ENCODE assay signal across 1 cellular context in genomic region chr9:136513191-136513590, GRCh38.
TF ChIP-seq lines count a peak whose summit lies in the region.

No MANE protein-coding gene starts in this region.

TF ChIP-seq in K562, 482 proteins besides CTCF, POLR2A, EP300 and RAD21:
- TF ChIP-seq CEBPZ (IDR thresholded peaks at IDR 0.05; ENCODE audit: borderline replicate concordance, low read depth, low read length), result no peak
- no peak for TF ChIP-seq TOE1 (IDR thresholded peaks at IDR 0.05; ENCODE audit: borderline replicate concordance)
- no peak for TF ChIP-seq TOE1 (CRISPR knock-in tag; IDR thresholded peaks at IDR 0.05; ENCODE audit: borderline replicate concordance, low read depth)
- TF ChIP-seq DMBX1 (CRISPR knock-in tag; IDR thresholded peaks at IDR 0.05; ENCODE audit: borderline replicate concordance), result no peak
- no peak for TF ChIP-seq BCL6 (CRISPR knock-in tag; IDR thresholded peaks at IDR 0.05)
- no peak for TF ChIP-seq ZNF212 (CRISPR knock-in tag; IDR thresholded peaks at IDR 0.05)
- TF ChIP-seq SIN3B (IDR thresholded peaks at IDR 0.05; ENCODE audit: low read depth), result no peak
- TF ChIP-seq SRF (CRISPR knock-in tag; IDR thresholded peaks at IDR 0.05), result no peak
- no peak for TF ChIP-seq CREB3 (tag; conservative IDR thresholded peaks at IDR 0.05; ENCODE audit: low read depth)
